Comparison of ENCODE assay signal across 29 cellular contexts in the genomic region with DNA sequence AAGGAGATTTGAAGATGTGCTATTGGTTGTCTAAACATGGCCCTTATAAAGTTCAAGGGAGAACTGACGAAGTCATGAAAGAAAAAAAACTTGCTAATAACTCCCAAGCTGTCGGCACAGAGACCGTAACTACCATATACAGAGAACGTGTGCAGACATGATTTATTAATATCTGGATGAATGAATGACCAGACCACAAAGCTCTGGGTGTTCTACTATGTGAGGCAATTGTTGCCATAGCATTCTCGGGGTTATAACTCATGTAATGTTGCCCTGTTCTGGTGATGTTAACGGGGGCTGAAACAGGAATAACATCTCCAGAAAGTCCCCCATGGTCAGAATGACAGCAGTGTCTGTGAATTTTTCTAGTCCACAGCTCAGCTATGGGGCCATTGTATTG.
"Had no signal": no experiment of that assay in that cellular context is flagged by ENCODE, and none has a peak within 500 bp of the region (broad histone marks: within the 10 kb centered on the region; RNA-seq: fewer than 3 reads in every experiment).

No MANE protein-coding gene starts in this region.

- ATAC-seq: activated CD8-positive, alpha-beta T cell treated with anti-CD3 and anti-CD28 coated beads for 36 hours; activated T-cell treated with anti-CD3 and anti-CD28 coated beads, Interleukin-2, amount 50 U/mL, for 4 hours; heart right ventricle; left ventricle myocardium superior; naive thymus-derived CD4-positive, alpha-beta T cell; stimulated activated memory B cell treated with anti-CD40 and anti-IgM and Interleukin-4, amounts not matched to agents 10 μg/mL and 1 μg/mL and 100 μg/mL, for 72 hours; stimulated activated naive CD8-positive, alpha-beta T cell treated with anti-CD3 and anti-CD28 coated beads, Interleukin-15, amount 100 ng/mL, for 72 hours had no signal

- H3K9me3 ChIP-seq: colonic mucosa, heart right ventricle, right lobe of liver, thyroid gland, upper lobe of left lung had no signal

- H3K4me1 Mint-ChIP-seq: activated B cell treated with CpG ODN at 0.5 μM for 24 hours; activated naive CD4-positive, alpha-beta T cell treated with anti-CD3 and anti-CD28 coated beads, Interleukin-2, amount 50 U/mL, for 24 hours; naive thymus-derived CD4-positive, alpha-beta T cell; stimulated activated memory B cell treated with anti-CD40 and anti-IgM and Interleukin-4, amounts not matched to agents 10 μg/mL and 1 μg/mL and 100 μg/mL, for 72 hours; stimulated activated naive CD8-positive, alpha-beta T cell treated with anti-CD3 and anti-CD28 coated beads, Interleukin-15, amount 100 ng/mL, for 72 hours had no signal

- DNase-seq: activated B cell treated with CpG ODN at 0.5 μM for 24 hours; activated CD4-positive, alpha-beta T cell treated with anti-CD3 and anti-CD28 coated beads, Interleukin-2, amount 50 U/mL, for 1 hour; activated CD8-positive, alpha-beta T cell treated with anti-CD3 and anti-CD28 coated beads for 36 hours; activated T-cell treated with anti-CD3 and anti-CD28 coated beads, Interleukin-2, amount 50 U/mL, for 4 hours; cerebellar nuclear complex; colonic mucosa; effector CD8-positive, alpha-beta T cell; foreskin fibroblast; heart right ventricle; left ventricle myocardium superior; midbrain; naive thymus-derived CD4-positive, alpha-beta T cell; occipital lobe; right lobe of liver; small intestine; stimulated activated CD4-positive, alpha-beta T cell treated with anti-CD3 and anti-CD28 coated beads, Interleukin-1b, Interleukin-23, amount 100 ng/mL, for 48 hours; stimulated activated CD4-positive, alpha-beta T cell treated with anti-CD3 and anti-CD28 coated beads, Interleukin-4, amount 100 ng/mL, for 4 hours; stimulated activated CD8-positive, alpha-beta memory T cell treated with anti-CD3 and anti-CD28 coated beads, Interleukin-4, amount 100 ng/mL, for 48 hours; stimulated activated naive CD8-positive, alpha-beta T cell treated with anti-CD3 and anti-CD28 coated beads, Interleukin-15, amount 100 ng/mL, for 72 hours; substantia nigra; T-helper 1 cell; thyroid gland; upper lobe of left lung had no signal

- H3K4me3 ChIP-seq: cardiac muscle cell, colonic mucosa, heart right ventricle, right lobe of liver, thyroid gland, upper lobe of left lung had no signal

- H3K4me1 ChIP-seq: colonic mucosa, heart right ventricle, thyroid gland, upper lobe of left lung had no signal

- H3K36me3 Mint-ChIP-seq: activated naive CD4-positive, alpha-beta T cell treated with anti-CD3 and anti-CD28 coated beads, Interleukin-2, amount 50 U/mL, for 24 hours; naive thymus-derived CD4-positive, alpha-beta T cell; stimulated activated memory B cell treated with anti-CD40 and anti-IgM and Interleukin-4, amounts not matched to agents 10 μg/mL and 1 μg/mL and 100 μg/mL, for 72 hours had no signal

- H3K27me3 ChIP-seq: cardiac muscle cell, colonic mucosa, right lobe of liver, thyroid gland, upper lobe of left lung had no signal

- H3K9me3 Mint-ChIP-seq: activated B cell treated with CpG ODN at 0.5 μM for 24 hours; activated CD8-positive, alpha-beta T cell treated with anti-CD3 and anti-CD28 coated beads for 36 hours; activated naive CD4-positive, alpha-beta T cell treated with anti-CD3 and anti-CD28 coated beads, Interleukin-2, amount 50 U/mL, for 24 hours; activated T-cell treated with anti-CD3 and anti-CD28 coated beads, Interleukin-2, amount 50 U/mL, for 4 hours; activated T-helper 2 cell treated with anti-CD3 and anti-CD28 coated beads, Interferon-gamma antibody, Interleukin-2, Interleukin-4, amounts not matched to agents 10 μg/mL and 5 μg/mL and 100 μg/mL, durations not matched to agents 14 hours and 24 hours and 36 hours; neural crest cell; stimulated activated memory B cell treated with anti-CD40 and anti-IgM and Interleukin-4, amounts not matched to agents 10 μg/mL and 1 μg/mL and 100 μg/mL, for 72 hours; stimulated activated naive CD8-positive, alpha-beta T cell treated with anti-CD3 and anti-CD28 coated beads, Interleukin-15, amount 100 ng/mL, for 72 hours; T-helper 2 cell treated with Interferon-gamma antibody and Interleukin-4, amounts not matched to agents 5 μg/mL and 100 μg/mL, for 36 hours had no signal

- H3K27ac ChIP-seq: cardiac muscle cell, colonic mucosa, heart right ventricle, right lobe of liver, thyroid gland, upper lobe of left lung had no signal

- H3K27ac Mint-ChIP-seq: activated B cell treated with CpG ODN at 0.5 μM for 24 hours; activated CD8-positive, alpha-beta T cell treated with anti-CD3 and anti-CD28 coated beads for 36 hours; activated naive CD4-positive, alpha-beta T cell treated with anti-CD3 and anti-CD28 coated beads, Interleukin-2, amount 50 U/mL, for 24 hours; activated T-helper 2 cell treated with anti-CD3 and anti-CD28 coated beads, Interferon-gamma antibody, Interleukin-2, Interleukin-4, amounts not matched to agents 10 μg/mL and 5 μg/mL and 100 μg/mL, durations not matched to agents 14 hours and 24 hours and 36 hours; naive thymus-derived CD4-positive, alpha-beta T cell; stimulated activated memory B cell treated with anti-CD40 and anti-IgM and Interleukin-4, amounts not matched to agents 10 μg/mL and 1 μg/mL and 100 μg/mL, for 72 hours; stimulated activated naive CD8-positive, alpha-beta T cell treated with anti-CD3 and anti-CD28 coated beads, Interleukin-15, amount 100 ng/mL, for 72 hours; T-helper 2 cell treated with Interferon-gamma antibody and Interleukin-4, amounts not matched to agents 5 μg/mL and 100 μg/mL, for 36 hours had no signal

- H3K4me3 Mint-ChIP-seq: activated B cell treated with CpG ODN at 0.5 μM for 24 hours; activated CD8-positive, alpha-beta T cell treated with anti-CD3 and anti-CD28 coated beads for 36 hours; activated naive CD4-positive, alpha-beta T cell treated with anti-CD3 and anti-CD28 coated beads, Interleukin-2, amount 50 U/mL, for 24 hours; activated T-cell treated with anti-CD3 and anti-CD28 coated beads, Interleukin-2, amount 50 U/mL, for 4 hours; naive thymus-derived CD4-positive, alpha-beta T cell; neural crest cell; stimulated activated memory B cell treated with anti-CD40 and anti-IgM and Interleukin-4, amounts not matched to agents 10 μg/mL and 1 μg/mL and 100 μg/mL, for 72 hours; stimulated activated naive CD8-positive, alpha-beta T cell treated with anti-CD3 and anti-CD28 coated beads, Interleukin-15, amount 100 ng/mL, for 72 hours; T-helper 2 cell treated with Interferon-gamma antibody and Interleukin-4, amounts not matched to agents 5 μg/mL and 100 μg/mL, for 36 hours had no signal

- H3K27me3 Mint-ChIP-seq: stimulated activated memory B cell treated with anti-CD40 and anti-IgM and Interleukin-4, amounts not matched to agents 10 μg/mL and 1 μg/mL and 100 μg/mL, for 72 hours had no signal

- H3K36me3 ChIP-seq: cardiac muscle cell, colonic mucosa, heart right ventricle, right lobe of liver, thyroid gland, upper lobe of left lung had no signal
